ENCODE assay signal across 8 cellular contexts in the genomic region with DNA sequence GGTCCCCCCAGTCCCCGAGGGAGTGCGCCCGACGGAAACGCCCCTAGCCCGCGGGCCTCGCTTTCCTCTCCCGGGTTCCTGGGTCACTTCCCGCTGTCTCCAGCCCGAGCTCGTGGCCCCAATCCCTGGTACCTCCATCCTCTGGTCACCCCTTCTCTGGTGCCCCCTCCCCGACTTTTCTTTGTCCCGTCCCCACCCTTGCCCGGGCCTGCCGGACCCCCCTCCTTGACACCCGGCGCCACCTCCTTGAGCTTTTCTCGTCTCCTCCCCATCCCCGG. TPM values are rescaled to one million over a fixed set of nuclear protein-coding genes. Genes with fewer than 3 reads are reported as not detected.
A peak's percentile ranks its signal among the peaks of the same experiment; 100 is the strongest.
DNase-seq lines count a peak whose midpoint lies in the region; ATAC-seq, FAIRE-seq and TF ChIP-seq lines count a peak whose summit lies in the region.

No MANE protein-coding gene starts in this region.

- ATAC-seq in activated naive CD8-positive, alpha-beta T cell treated with anti-CD3 and anti-CD28 coated beads, Interleukin-2, amount 50 U/mL, for 24 hours: no peak
- ATAC-seq in lower lobe of right lung: no peak
- no peak for ATAC-seq in GM18907 (IDR thresholded peaks at IDR 0.05; ENCODE audit: unreplicated experiment)

- no peak for TF ChIP-seq EP300 in tibial nerve (IDR thresholded peaks at IDR 0.05)

- H3K27me3 Mint-ChIP-seq in activated naive CD8-positive, alpha-beta T cell: peaks cover 13% of the 10 kb centered on the region
- peaks cover 37% of the 10 kb centered on the region for H3K27me3 Mint-ChIP-seq in activated naive CD8-positive, alpha-beta T cell treated with anti-CD3 and anti-CD28 coated beads, Interleukin-2, amount 50 U/mL, for 24 hours

- TF ChIP-seq CTCF in brain microvascular endothelial cell (IDR thresholded peaks at IDR 0.05; ENCODE audit: low read depth, low read length, missing control alignments) (no peak), lower lobe of right lung (IDR thresholded peaks at IDR 0.05) (no peak), tibial nerve (IDR thresholded peaks at IDR 0.05) (no peak)

- WGBS in tibial nerve, 2 donors: 1 to 2% methylated on average over 20 of the region's 20 CpGs

- H3K4me3 ChIP-seq in brain microvascular endothelial cell (ENCODE audit: low read depth, low read length): peak overlapping the region; percentile 45
- H3K4me3 ChIP-seq in lower lobe of right lung: peak overlapping the region; percentile 49
- peak overlapping the region in 3 of 4 donors; percentile 25 to 43 (median 32) for H3K4me3 ChIP-seq in tibial nerve

- in situ Hi-C loops in brain microvascular endothelial cell (cut with HindIII; ENCODE audit: low pct_ligation_motif_present, low sequenced_read_pairs): no loop called here

- no peak for FAIRE-seq in GM19239 (lab: Jason Lieb, UNC)

- H3K36me3 ChIP-seq in brain microvascular endothelial cell (replicated peaks) (no peaks in the 10 kb centered on the region), lower lobe of right lung (no peaks in the 10 kb centered on the region), tibial nerve (no peaks in the 10 kb centered on the region)

- H3K4me1 Mint-ChIP-seq in activated naive CD8-positive, alpha-beta T cell (ENCODE audit: low read depth): peaks cover 22% of the 10 kb centered on the region
- H3K4me1 Mint-ChIP-seq in activated naive CD8-positive, alpha-beta T cell treated with anti-CD3 and anti-CD28 coated beads, Interleukin-2, amount 50 U/mL, for 24 hours: peaks cover 22% of the 10 kb centered on the region

- no peaks in the 10 kb centered on the region for H3K36me3 Mint-ChIP-seq in activated naive CD8-positive, alpha-beta T cell
- no peaks in the 10 kb centered on the region for H3K36me3 Mint-ChIP-seq in activated naive CD8-positive, alpha-beta T cell treated with anti-CD3 and anti-CD28 coated beads, Interleukin-2, amount 50 U/mL, for 24 hours (ENCODE audit: low read depth)

- TF ChIP-seq POLR2A in tibial nerve (IDR thresholded peaks at IDR 0.05): no peak

- H3K27ac ChIP-seq in brain microvascular endothelial cell (no peak overlapping the region), lower lobe of right lung (no peak overlapping the region), tibial nerve (no peak overlapping the region)

- H3K9me3 Mint-ChIP-seq in activated naive CD8-positive, alpha-beta T cell (ENCODE audit: low read depth): no peaks in the 10 kb centered on the region
- H3K9me3 Mint-ChIP-seq in activated naive CD8-positive, alpha-beta T cell treated with anti-CD3 and anti-CD28 coated beads, Interleukin-2, amount 50 U/mL, for 24 hours: no peaks in the 10 kb centered on the region

- DNase-seq in activated naive CD8-positive, alpha-beta T cell treated with anti-CD3 and anti-CD28 coated beads, Interleukin-2, amount 50 U/mL, for 24 hours: no peak
- DNase-seq in brain microvascular endothelial cell (no peak), lower lobe of right lung (no peak), tibial nerve (ENCODE audit: low spot score in 2 of 2) (no peak), RKO (ENCODE audit: low spot score) (no peak), GM19239 (ENCODE audit: insufficient read length, low spot score) (no peak)

- H3K27ac Mint-ChIP-seq in activated naive CD8-positive, alpha-beta T cell: no peak overlapping the region
- H3K27ac Mint-ChIP-seq in activated naive CD8-positive, alpha-beta T cell treated with anti-CD3 and anti-CD28 coated beads, Interleukin-2, amount 50 U/mL, for 24 hours: no peak overlapping the region

- no peaks in the 10 kb centered on the region for H3K9me3 ChIP-seq in lower lobe of right lung
- no peaks in the 10 kb centered on the region for H3K9me3 ChIP-seq in tibial nerve

- H3K27me3 ChIP-seq in brain microvascular endothelial cell (replicated peaks) (no peaks in the 10 kb centered on the region), lower lobe of right lung (ENCODE audit: low read depth) (peaks cover 30% of the 10 kb centered on the region), tibial nerve (peaks cover 3 to 54% of the 10 kb centered on the region in 2 donors)

- H3K4me1 ChIP-seq in lower lobe of right lung: peaks cover 22% of the 10 kb centered on the region
- H3K4me1 ChIP-seq in tibial nerve: peaks cover 0 to 27% (median 5%) of the 10 kb centered on the region in 4 donors

- intact Hi-C loops in lower lobe of right lung (cut with DNase I): no loop called here

- peak overlapping the region; percentile 40 for H3K4me3 Mint-ChIP-seq in activated naive CD8-positive, alpha-beta T cell
- no peak overlapping the region for H3K4me3 Mint-ChIP-seq in activated naive CD8-positive, alpha-beta T cell treated with anti-CD3 and anti-CD28 coated beads, Interleukin-2, amount 50 U/mL, for 24 hours

RNA-seq across cellular contexts. Expression of gene RIPPLY3, which starts 0.3 kb away (rescaled TPM):
- total RNA-seq in lower lobe of right lung (0.44 TPM), tibial nerve (not detected)

RNA-seq across cellular contexts. Expression of gene HLCS, which starts 39.7 kb away (rescaled TPM):
- total RNA-seq in lower lobe of right lung (17.1 TPM), tibial nerve (10 to 100 TPM; 14.4 to 19.0 (median 17.4) TPM)
